17 cellular contexts compared by ENCODE assay signal in genomic region chr4:118741456-118741855, GRCh38. TPM values are rescaled to one million over a fixed set of nuclear protein-coding genes. Genes with fewer than 3 reads are reported as not detected.
DNase-seq lines count a peak whose midpoint lies in the region; ATAC-seq and TF ChIP-seq lines count a peak whose summit lies in the region.
"Had no signal": no experiment of that assay in that cellular context is flagged by ENCODE, and none has a peak within 500 bp of the region (broad histone marks: within the 10 kb centered on the region; RNA-seq: fewer than 3 reads in every experiment).

No MANE protein-coding gene starts in this region.

- no peak for TF ChIP-seq RAD21 in IMR-90 (IDR thresholded peaks at IDR 0.05; ENCODE audit: low read length)

- H2AK5ac ChIP-seq in IMR-90 (ENCODE audit: low read depth, low read length) = no peak overlapping the region

- peak; percentile 49 for ATAC-seq in IMR-90 (ENCODE audit: low read depth)
- ATAC-seq in GM21786 (IDR thresholded peaks at IDR 0.05; ENCODE audit: unreplicated experiment) = no peak
- ATAC-seq in HG02884 (IDR thresholded peaks at IDR 0.05; ENCODE audit: unreplicated experiment) = no peak
- ATAC-seq: body of pancreas; lower lobe of right lung; natural killer cell treated with Interleukin-12 subunit alpha and Interleukin-12 subunit beta and Interleukin-15 and Interleukin-18, amount 100 ng/mL, for 72 hours; stimulated activated naive B cell treated with anti-CD40 and anti-IgM and Interleukin-4, amounts not matched to agents 10 μg/mL and 1 μg/mL and 100 μg/mL, for 72 hours; WTC11 had no signal

- no peak overlapping the region; the same call in 1 of the 2 replicates for H3K18ac ChIP-seq in IMR-90 (ENCODE audit: low read depth, low read length)

- peaks cover 49% of the 10 kb centered on the region for H3K36me3 ChIP-seq in IMR-90 (ENCODE audit: control insufficient read depth, insufficient read depth, low read length)
- peaks cover 25 to 87% (median 70%) of the 10 kb centered on the region in 4 donors for H3K36me3 ChIP-seq in stomach

- no TSS peak for BruUV-seq in IMR-90 (replicated peaks; lab: Mats Ljungman, UMichigan)

- intact Hi-C loops in IMR-90 (cut with micrococcal nuclease) (loop anchor here (1.0 kb wide), 3 partner anchors 10 to 228 kb away; no protein-coding TSS in a partner anchor), stomach (cut with DNase I; ENCODE audit: low total_unique reads) (loop anchor here (10.0 kb wide), 1 partner anchor 233 kb away; no protein-coding TSS in a partner anchor)

- peak overlapping the region; percentile 32; the same call in 1 of the 2 replicates for H2BK20ac ChIP-seq in IMR-90 (ENCODE audit: low read depth, low read length)

- H3K4me1 Mint-ChIP-seq in mesothelial cell of epicardium = peaks cover 24% of the 10 kb centered on the region
- H3K4me1 Mint-ChIP-seq: stimulated activated naive B cell treated with anti-CD40 and anti-IgM and Interleukin-4, amounts not matched to agents 10 μg/mL and 1 μg/mL and 100 μg/mL, for 72 hours had no signal

- H4K8ac ChIP-seq in IMR-90 (ENCODE audit: low read depth in 2 of 2, low read length in 2 of 2) = peak overlapping the region in 1 of 2 experiments; percentile 24; a peak in 1 of 4 replicates

- H3K9me1 ChIP-seq in IMR-90 (ENCODE audit: insufficient read depth, low read length) = 0 out of 2 replicates have a peak, but pooled peaks cover 4% of the 10 kb centered on the region

- no peaks in the 10 kb centered on the region for H3K9me3 ChIP-seq in IMR-90 (ENCODE audit: control insufficient read depth, insufficient read depth, low read length)
- no peaks in the 10 kb centered on the region for H3K9me3 ChIP-seq in stomach
- H3K9me3 ChIP-seq: body of pancreas, lower lobe of right lung had no signal

- no peaks in the 10 kb centered on the region for H3K27me3 Mint-ChIP-seq in mesothelial cell of epicardium (ENCODE audit: low read depth)
- H3K27me3 Mint-ChIP-seq: natural killer cell treated with Interleukin-12 subunit alpha and Interleukin-12 subunit beta and Interleukin-15 and Interleukin-18, amount 100 ng/mL, for 72 hours; stimulated activated naive B cell treated with anti-CD40 and anti-IgM and Interleukin-4, amounts not matched to agents 10 μg/mL and 1 μg/mL and 100 μg/mL, for 72 hours had no signal

- peak overlapping the region; percentile 68 for H3K27ac Mint-ChIP-seq in mesothelial cell of epicardium
- H3K27ac Mint-ChIP-seq: natural killer cell treated with Interleukin-12 subunit alpha and Interleukin-12 subunit beta and Interleukin-15 and Interleukin-18, amount 100 ng/mL, for 72 hours; stimulated activated naive B cell treated with anti-CD40 and anti-IgM and Interleukin-4, amounts not matched to agents 10 μg/mL and 1 μg/mL and 100 μg/mL, for 72 hours; WTC11 had no signal

- no peak overlapping the region for H3K14ac ChIP-seq in IMR-90 (replicated peaks; ENCODE audit: low read depth, low read length)

- H3K9me3 Mint-ChIP-seq in mesothelial cell of epicardium = no peaks in the 10 kb centered on the region
- H3K9me3 Mint-ChIP-seq: natural killer cell treated with Interleukin-12 subunit alpha and Interleukin-12 subunit beta and Interleukin-15 and Interleukin-18, amount 100 ng/mL, for 72 hours; stimulated activated naive B cell treated with anti-CD40 and anti-IgM and Interleukin-4, amounts not matched to agents 10 μg/mL and 1 μg/mL and 100 μg/mL, for 72 hours; WTC11 had no signal

- H3K27ac ChIP-seq in IMR-90 (ENCODE audit: insufficient read depth, low read length) = peak overlapping the region; percentile 62; the same call in 1 of the 2 replicates
- H3K27ac ChIP-seq in stomach = peak overlapping the region in 4 of 5 donors; percentile 4 to 64 (median 36)
- H3K27ac ChIP-seq: HL-60, lower lobe of right lung had no signal

- H3K79me1 ChIP-seq in IMR-90 (ENCODE audit: low read depth in 1 of 2, low read length in 2 of 2) = peaks cover 27 to 52% of the 10 kb centered on the region in 2 experiments

- H3K4me3 ChIP-seq in IMR-90 (ENCODE audit: insufficient read depth, low read depth, low read length) (no peak overlapping the region), stomach (peak overlapping the region in 1 of 4 donors; percentile 4)
- H3K4me3 ChIP-seq: body of pancreas, lower lobe of right lung had no signal

- peaks cover 17% of the 10 kb centered on the region for H3K4me1 ChIP-seq in IMR-90 (ENCODE audit: control insufficient read depth, insufficient read depth, low read length)
- H3K4me1 ChIP-seq in stomach = peaks cover 0 to 39% (median 19%) of the 10 kb centered on the region in 4 donors

- no peak for TF ChIP-seq EP300 in stomach (IDR thresholded peaks at IDR 0.05)

- no peak for TF ChIP-seq POLR2A in IMR-90 (IDR thresholded peaks at IDR 0.05; ENCODE audit: low read depth, low read length)
- no peak for TF ChIP-seq POLR2A in stomach (IDR thresholded peaks at IDR 0.05)

- H4K20me1 ChIP-seq in IMR-90 (ENCODE audit: insufficient read depth, low read length) = peaks cover 26% of the 10 kb centered on the region; the same call in 1 of the 2 replicates

- WGBS in IMR-90 (ENCODE audit: extremely low coverage in 2 of 2, insufficient read length in 1 of 2), 2 experiments = 20% methylated on average over 2 of the region's 5 CpGs; no CpG with 5 or more reads in 1 of the 2 experiments
- 56 to 68% (median 65%) methylated on average over 5 of the region's 5 CpGs for WGBS in stomach, 5 donors

- POLR2A ChIA-PET in IMR-90 (lab: Charles Lee; ENCODE audit: unreplicated experiment) = no interaction called here

- no peak overlapping the region for H3K4me3 Mint-ChIP-seq in mesothelial cell of epicardium
- H3K4me3 Mint-ChIP-seq: natural killer cell treated with Interleukin-12 subunit alpha and Interleukin-12 subunit beta and Interleukin-15 and Interleukin-18, amount 100 ng/mL, for 72 hours; stimulated activated naive B cell treated with anti-CD40 and anti-IgM and Interleukin-4, amounts not matched to agents 10 μg/mL and 1 μg/mL and 100 μg/mL, for 72 hours; WTC11 had no signal

- dilution Hi-C loops in IMR-90 (cut with HindIII; ENCODE audit: low sequenced_read_pairs, unreplicated experiment) = no loop called here

- no peak overlapping the region for H2AFZ ChIP-seq in IMR-90 (replicated peaks; ENCODE audit: low read length, poor library complexity)

- peak overlapping the region; percentile 1 for H3K4me2 ChIP-seq in IMR-90 (ENCODE audit: low read depth, low read length)

- no peak overlapping the region for H2AK9ac ChIP-seq in IMR-90 (replicated peaks; ENCODE audit: low read depth, low read length, poor library complexity)

- TF ChIP-seq CTCF in IMR-90 (conservative IDR thresholded peaks at IDR 0.05; ENCODE audit: low read depth, low read length) = no peak
- TF ChIP-seq CTCF in mesothelial cell of epicardium (IDR thresholded peaks at IDR 0.05; ENCODE audit: unreplicated experiment) = no peak
- no peak for TF ChIP-seq CTCF in stomach (IDR thresholded peaks at IDR 0.05)

- no peak overlapping the region for H3K56ac ChIP-seq in IMR-90 (ENCODE audit: extremely low read depth, insufficient read depth, low read length)

- in situ Hi-C loops in IMR-90 (cut with MboI; ENCODE audit: low sequenced_read_pairs) = loop anchor here (10.0 kb wide), 1 partner anchor 233 kb away; no protein-coding TSS in a partner anchor

- no peak overlapping the region for H2BK120ac ChIP-seq in IMR-90 (ENCODE audit: low read depth, low read length)

- 0 out of 2 replicates have a peak overlapping the region, but pooled peaks have one; percentile 2 for H3K4ac ChIP-seq in IMR-90 (ENCODE audit: low read depth, low read length)

- no peak overlapping the region for H3K9ac ChIP-seq in IMR-90 (ENCODE audit: low read depth, low read length)

- peak overlapping the region; percentile 26; the same call in 1 of the 2 replicates for H4K5ac ChIP-seq in IMR-90 (ENCODE audit: low read depth, low read length)

- H2BK5ac ChIP-seq in IMR-90 (ENCODE audit: low read depth, low read length, poor library complexity, severe bottlenecking) = peak overlapping the region; percentile 48

- H4K91ac ChIP-seq in IMR-90 (ENCODE audit: insufficient read depth, low read depth, low read length) = no peak overlapping the region

- 0 out of 2 replicates have a peak overlapping the region, but pooled peaks have one; percentile 63 for H3K23ac ChIP-seq in IMR-90 (ENCODE audit: low read depth, low read length)

- no peaks in the 10 kb centered on the region for H3K27me3 ChIP-seq in IMR-90 (ENCODE audit: control insufficient read depth, insufficient read depth, low read length)
- H3K27me3 ChIP-seq in stomach = no peaks in the 10 kb centered on the region
- H3K27me3 ChIP-seq: body of pancreas had no signal

- H3K36me3 Mint-ChIP-seq in mesothelial cell of epicardium = peaks cover 42% of the 10 kb centered on the region

- CTCF ChIA-PET in IMR-90 (lab: Yijun Ruan, JAX) = interaction anchor here (0.7 kb wide), 1 partner anchor 11 kb away, joined by 5 read pairs; no protein-coding TSS in a partner anchor

- DNase-seq in IMR-90 = peak; percentile 42
- peak; percentile 57 for DNase-seq in fibroblast of peridontal ligament (ENCODE audit: extremely low read depth)
- no peak for DNase-seq in mesothelial cell of epicardium (ENCODE audit: low spot score in 2 of 2, unreplicated experiment in 2 of 2)
- no peak for DNase-seq in stomach
- DNase-seq in stimulated activated CD4-positive, alpha-beta T cell treated with anti-CD3 and anti-CD28 coated beads, Interleukin-4, amount 100 ng/mL, for 1 hour = no peak
- DNase-seq in activated naive CD4-positive, alpha-beta T cell (lab: John Stamatoyannopoulos, UW) = no peak
- DNase-seq: activated gamma-delta T cell; body of pancreas; KBM-7; lower lobe of right lung; stimulated activated naive B cell treated with anti-CD40 and anti-IgM and Interleukin-4, amounts not matched to agents 10 μg/mL and 1 μg/mL and 100 μg/mL, for 72 hours; T-helper 1 cell had no signal

- H2BK15ac ChIP-seq in IMR-90 (ENCODE audit: low read depth, low read length) = no peak overlapping the region

TF ChIP-seq in IMR-90, 13 proteins besides CTCF, POLR2A, EP300 and RAD21 (continues in another document):
- no peak for TF ChIP-seq MAFK (IDR thresholded peaks at IDR 0.05; ENCODE audit: low read depth, low read length)
- no peak for TF ChIP-seq MXI1 (IDR thresholded peaks at IDR 0.05; ENCODE audit: borderline replicate concordance, low read depth, low read length)
- no peak for TF ChIP-seq RFX5 (IDR thresholded peaks at IDR 0.05; ENCODE audit: low read depth, low read length)
- no peak for TF ChIP-seq SMC3 (IDR thresholded peaks at IDR 0.05; ENCODE audit: low read depth, low read length)
- no peak for TF ChIP-seq CEBPB (IDR thresholded peaks at IDR 0.05; ENCODE audit: low read depth, low read length)
- TF ChIP-seq MAZ (IDR thresholded peaks at IDR 0.05; ENCODE audit: borderline replicate concordance, low read depth, low read length) = no peak
- no peak for TF ChIP-seq CHD1 (IDR thresholded peaks at IDR 0.05; ENCODE audit: low read depth, low read length)

RNA-seq across cellular contexts. Expression of gene METTL14, which starts 56.3 kb away (rescaled TPM):
- total RNA-seq in IMR-90 (2012; rRNA removed) (5.0 and 7.5 TPM in 2 replicates), mesothelial cell of epicardium (60.2 to 64.6 TPM (median 62.7 TPM) in 3 replicates), stomach (10 to 100 TPM in 3 of 5 donors, 1 to 10 TPM in 2; 1.8 to 71.4 (median 12.5) TPM)
- polyA plus RNA-seq in IMR-90 (2012; rRNA removed) (9.3 and 10.0 TPM in 2 replicates), stomach (10 to 100 TPM in 1 of 3 donors, 1 to 10 TPM in 2; 6.8 to 11.2 (median 7.9) TPM)
- 0.39 and 0.42 TPM in 2 replicates for polyA plus RNA-seq in IMR-90 (2012; cell fraction: cytosol; rRNA removed)
- 0.65 and 6.6 TPM in 2 replicates for polyA plus RNA-seq in IMR-90 (2012; cell fraction: nucleus; rRNA removed; ENCODE audit: low replicate concordance)

Comparison
In these comparisons a context has a peak if more than half of its experiments do, and no peak if none do; other contexts are left out.
1. DNase-seq: peak in IMR-90 (single experiment) and fibroblast of peridontal ligament (single experiment); none in mesothelial cell of epicardium (0 of 2), stomach (single experiment), stimulated activated CD4-positive, alpha-beta T cell treated with anti-CD3 and anti-CD28 coated beads, Interleukin-4, amount 100 ng/mL, for 1 hour (single experiment) and activated naive CD4-positive, alpha-beta T cell (0 of 4).